ENCODE assay signal across 8 cellular contexts in the genomic region with DNA sequence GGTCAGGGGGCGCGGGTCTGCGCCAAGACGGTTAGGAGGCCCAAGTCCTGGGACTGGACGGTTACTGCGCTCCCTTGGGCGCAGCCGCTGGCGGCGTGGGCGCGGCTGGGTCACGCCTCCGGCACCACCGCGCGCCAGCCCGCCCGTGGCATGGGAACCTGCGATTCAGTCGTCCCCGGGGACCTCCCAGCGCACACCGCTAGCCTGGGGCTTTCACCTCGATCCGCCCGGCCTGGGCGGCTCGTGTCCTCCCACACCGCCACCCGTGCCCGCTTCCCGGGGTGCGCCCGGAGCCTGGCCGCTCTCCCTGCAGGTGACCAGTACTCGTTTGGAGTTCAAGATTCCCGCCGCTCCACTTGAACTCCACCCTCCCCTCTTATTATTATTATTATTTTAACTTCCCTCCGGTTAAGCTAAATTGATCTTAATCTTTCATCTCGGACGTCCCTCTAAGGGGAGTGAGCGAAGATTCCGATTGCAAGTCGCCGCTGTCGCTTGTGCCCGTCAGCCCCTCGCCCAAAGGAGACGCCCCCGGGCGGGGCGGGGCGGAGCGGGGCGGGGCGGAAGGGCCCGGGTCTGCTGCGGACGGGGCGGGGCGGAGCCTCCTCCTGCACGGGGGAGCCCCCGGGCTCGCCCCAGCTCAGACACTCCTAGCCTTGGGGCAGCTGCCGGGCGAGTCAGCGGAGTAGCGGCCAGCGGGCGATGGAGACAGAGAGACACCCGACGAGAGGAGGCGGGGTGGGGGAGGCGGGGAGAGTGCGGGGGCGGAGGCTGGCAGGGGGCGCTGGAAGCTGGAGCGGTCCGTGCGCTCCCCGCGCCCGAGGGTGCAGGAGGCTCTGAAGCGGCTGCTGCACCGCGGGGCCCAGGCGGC. TPM values are rescaled to one million over a fixed set of nuclear protein-coding genes. Genes with fewer than 3 reads are reported as not detected.
DNase-seq lines count a peak whose midpoint lies in the region; ATAC-seq, FAIRE-seq and TF ChIP-seq lines count a peak whose summit lies in the region.

Gene KCNMB4 (plus strand): TSS at position 643 of the 871 bp plus-strand sequence. CDS start 445 bp downstream, outside the sequence.

- peaks cover 4% of the 10 kb centered on the region for H3K36me3 Mint-ChIP-seq in Caco-2 (ENCODE audit: insufficient read depth, unreplicated experiment)
- no peaks in the 10 kb centered on the region for H3K36me3 Mint-ChIP-seq in activated T-helper 2 cell treated with anti-CD3 and anti-CD28 coated beads, Interferon-gamma antibody, Interleukin-2, Interleukin-4, amounts not matched to agents 10 μg/mL and 5 μg/mL and 100 μg/mL, durations not matched to agents 14 hours and 24 hours and 36 hours (ENCODE audit: low read depth)

- peak; percentile 44 for FAIRE-seq in HTR-8/SVneo (lab: Jason Lieb, UNC)

- no peaks in the 10 kb centered on the region for H3K4me1 Mint-ChIP-seq in Caco-2 (ENCODE audit: low read depth, unreplicated experiment)
- peaks cover 21% of the 10 kb centered on the region for H3K4me1 Mint-ChIP-seq in activated T-helper 2 cell treated with anti-CD3 and anti-CD28 coated beads, Interferon-gamma antibody, Interleukin-2, Interleukin-4, amounts not matched to agents 10 μg/mL and 5 μg/mL and 100 μg/mL, durations not matched to agents 14 hours and 24 hours and 36 hours (ENCODE audit: low read depth)

- no TSS peak for BruUV-seq in Caco-2 (replicated peaks; lab: Mats Ljungman, UMichigan)

- H3K27me3 ChIP-seq in Caco-2 (replicated peaks; ENCODE audit: control insufficient read depth, insufficient read depth, low read length) (no peaks in the 10 kb centered on the region), foreskin keratinocyte (peaks cover 40% of the 10 kb centered on the region), neutrophil (peaks cover 93% of the 10 kb centered on the region), testis (no peaks in the 10 kb centered on the region)

- CTCF ChIA-PET in Caco-2 (lab: Charles Lee), result interaction anchor here (1.7 kb wide), 1 partner anchor 211 kb away, joined by 3 read pairs; no protein-coding TSS in a partner anchor

- peak within 1 kb of the TSS; percentile 58 for H3K27ac Mint-ChIP-seq in Caco-2 (ENCODE audit: unreplicated experiment)
- no peak within 1 kb of the TSS for H3K27ac Mint-ChIP-seq in activated T-helper 2 cell treated with anti-CD3 and anti-CD28 coated beads, Interferon-gamma antibody, Interleukin-2, Interleukin-4, amounts not matched to agents 10 μg/mL and 5 μg/mL and 100 μg/mL, durations not matched to agents 14 hours and 24 hours and 36 hours

- WGBS in testis, 2 donors, result 0 to 5% methylated on average over 11 to 83 of the region's 88 CpGs

- H3K4me3 ChIP-seq in Caco-2 (ENCODE audit: low read depth, low read length) (peak within 1 kb of the TSS; percentile 53), neutrophil (ENCODE audit: low read depth in 1 of 2, low read length in 1 of 2) (peak within 1 kb of the TSS; percentile 73 to 77), testis (peak within 1 kb of the TSS; percentile 79 to 85)

- H3K4me3 Mint-ChIP-seq in Caco-2 (ENCODE audit: unreplicated experiment), result peak within 1 kb of the TSS; percentile 94
- H3K4me3 Mint-ChIP-seq in activated T-helper 2 cell treated with anti-CD3 and anti-CD28 coated beads, Interferon-gamma antibody, Interleukin-2, Interleukin-4, amounts not matched to agents 10 μg/mL and 5 μg/mL and 100 μg/mL, durations not matched to agents 14 hours and 24 hours and 36 hours (ENCODE audit: low read depth), result peak within 1 kb of the TSS; percentile 87

- H3K4me1 ChIP-seq in Caco-2, result peaks cover 10% of the 10 kb centered on the region; the same call in 1 of the 2 replicates
- no peaks in the 10 kb centered on the region for H3K4me1 ChIP-seq in foreskin keratinocyte
- H3K4me1 ChIP-seq in neutrophil (ENCODE audit: control insufficient read depth in 1 of 2, insufficient read depth in 1 of 2, low read depth in 1 of 2, low read length in 1 of 2), result peaks cover 14 to 17% of the 10 kb centered on the region in 2 experiments
- no peaks in the 10 kb centered on the region for H3K4me1 ChIP-seq in testis

- no peaks in the 10 kb centered on the region for H3K9me3 Mint-ChIP-seq in Caco-2 (ENCODE audit: unreplicated experiment)
- H3K9me3 Mint-ChIP-seq in activated T-helper 2 cell treated with anti-CD3 and anti-CD28 coated beads, Interferon-gamma antibody, Interleukin-2, Interleukin-4, amounts not matched to agents 10 μg/mL and 5 μg/mL and 100 μg/mL, durations not matched to agents 14 hours and 24 hours and 36 hours, result no peaks in the 10 kb centered on the region

- intact Hi-C loops in Caco-2 (cut with micrococcal nuclease; ENCODE audit: unreplicated experiment) (loop anchor here (1.0 to 10.0 kb wide), 3 partner anchors 124 to 461 kb away; partner anchors contain the start of gene CNOT2), testis (cut with DNase I; ENCODE audit: low total_unique reads) (no loop called here)
- intact Hi-C loops in activated T-helper 2 cell treated with anti-CD3 and anti-CD28 coated beads, Interferon-gamma antibody, Interleukin-2, Interleukin-4, amounts not matched to agents 10 μg/mL and 5 μg/mL and 100 μg/mL, durations not matched to agents 14 hours and 24 hours and 36 hours (cut with micrococcal nuclease), result loop anchor here (1.0 to 10.0 kb wide), 3 partner anchors 123 to 1319 kb away; partner anchors contain the start of genes CNOT2, RAB3IP and TMEM19

- H3K27ac ChIP-seq in foreskin keratinocyte (no peak within 1 kb of the TSS), neutrophil (no peak within 1 kb of the TSS), testis (peak within 1 kb of the TSS; percentile 55 to 64)

- no peaks in the 10 kb centered on the region for H3K9me3 ChIP-seq in Caco-2
- H3K9me3 ChIP-seq in neutrophil, result no peaks in the 10 kb centered on the region
- no peaks in the 10 kb centered on the region for H3K9me3 ChIP-seq in testis

- DNase-seq in Caco-2 (peak; percentile 69 to 83), HTR-8/SVneo (ENCODE audit: insufficient read length, low spot score) (peak; percentile 77), RPMI7951 (ENCODE audit: low read depth) (peak; percentile 16), foreskin keratinocyte (no peak), testis (peak; percentile 68)
- DNase-seq in activated T-helper 2 cell treated with anti-CD3 and anti-CD28 coated beads, Interferon-gamma antibody, Interleukin-2, Interleukin-4, amounts not matched to agents 10 μg/mL and 5 μg/mL and 100 μg/mL, durations not matched to agents 14 hours and 24 hours and 36 hours (ENCODE audit: low spot score), result peak; percentile 68

- H3K27me3 Mint-ChIP-seq in Caco-2 (ENCODE audit: insufficient read depth, unreplicated experiment), result peaks cover 11% of the 10 kb centered on the region
- peaks cover 33% of the 10 kb centered on the region for H3K27me3 Mint-ChIP-seq in activated T-helper 2 cell treated with anti-CD3 and anti-CD28 coated beads, Interferon-gamma antibody, Interleukin-2, Interleukin-4, amounts not matched to agents 10 μg/mL and 5 μg/mL and 100 μg/mL, durations not matched to agents 14 hours and 24 hours and 36 hours (ENCODE audit: low read depth)

- ATAC-seq in GM21447 (IDR thresholded peaks at IDR 0.05; ENCODE audit: unreplicated experiment) (peak; percentile 80), foreskin keratinocyte (peak; percentile 80)

- POLR2A ChIA-PET in Caco-2 (lab: Charles Lee), result no interaction called here

- TF ChIP-seq POLR2A in testis (IDR thresholded peaks at IDR 0.05), result no peak

- no peak for TF ChIP-seq CTCF in Caco-2 (IDR thresholded peaks at IDR 0.05; ENCODE audit: insufficient read depth in 1 of 2, low read depth in 1 of 2, low read length in 1 of 2, severe bottlenecking in 1 of 2, unreplicated experiment in 1 of 2)
- no peak for TF ChIP-seq CTCF in foreskin keratinocyte (conservative IDR thresholded peaks at IDR 0.05)
- TF ChIP-seq CTCF in neutrophil (IDR thresholded peaks at IDR 0.05), result no peak
- TF ChIP-seq CTCF in testis (IDR thresholded peaks at IDR 0.05), result no peak

- H3K36me3 ChIP-seq in Caco-2 (ENCODE audit: control insufficient read depth, insufficient read depth, low read length), result no peaks in the 10 kb centered on the region
- H3K36me3 ChIP-seq in neutrophil, result no peaks in the 10 kb centered on the region
- H3K36me3 ChIP-seq in testis (ENCODE audit: low read depth, missing control alignments), result no peaks in the 10 kb centered on the region

RNA-seq across cellular contexts. Expression of gene KCNMB4, which starts in this region (rescaled TPM):
- total RNA-seq in Caco-2 (2022), result 0.23 TPM in 1 of 2 replicates, not detected in the other
- total RNA-seq in RPMI7951 (2014; rRNA removed; shearing (Covaris generic)), result under 0.01 and 0.20 TPM in 2 replicates
- 0.37 and 0.55 TPM in 2 replicates for total RNA-seq in activated T-helper 2 cell treated with anti-CD3 and anti-CD28 coated beads, Interferon-gamma antibody, Interleukin-2, Interleukin-4, amounts not matched to agents 10 μg/mL and 5 μg/mL and 100 μg/mL, durations not matched to agents 14 hours and 24 hours and 36 hours
- total RNA-seq in foreskin keratinocyte, result 0.11 and 1.1 TPM in 2 replicates
- polyA plus RNA-seq in foreskin keratinocyte, result 0.20 and 1.4 TPM in 2 replicates
- 1 to 10 TPM; 7.1 to 8.8 TPM for total RNA-seq in testis
- 3.5 TPM for polyA plus RNA-seq in testis (ENCODE audit: insufficient read depth, low read depth, low replicate concordance)

Comparison
In these comparisons a context has a peak if more than half of its experiments do, and no peak if none do; other contexts are left out.
1. Peak in DNase-seq and H3K4me3 ChIP-seq in Caco-2; RNA of the gene not detected or under 1 TPM.
2. Peak in DNase-seq in RPMI7951; RNA of the gene not detected or under 1 TPM.
3. Peak in DNase-seq in activated T-helper 2 cell treated with anti-CD3 and anti-CD28 coated beads, Interferon-gamma antibody, Interleukin-2, Interleukin-4, amounts not matched to agents 10 μg/mL and 5 μg/mL and 100 μg/mL, durations not matched to agents 14 hours and 24 hours and 36 hours; RNA of the gene not detected or under 1 TPM.
4. DNase-seq: peak in HTR-8/SVneo (single experiment) and testis (single experiment); none in foreskin keratinocyte (0 of 2).
5. H3K27ac ChIP-seq: peak in testis (2 of 2); none in foreskin keratinocyte (single experiment) and neutrophil (single experiment).
6. Peak in every context shown above with its lines, with median percentiles within 50 percentile points of each other: H3K4me3 ChIP-seq.